Comparison of ENCODE assay signal across 7 cellular contexts in genomic region chr17:59311051-59311468, GRCh38. TPM values are rescaled to one million over a fixed set of nuclear protein-coding genes. Genes with fewer than 3 reads are reported as not detected.
DNase-seq lines count a peak whose midpoint lies in the region; ATAC-seq, FAIRE-seq and TF ChIP-seq lines count a peak whose summit lies in the region.

No MANE protein-coding gene starts in this region.

- H3K27ac Mint-ChIP-seq in activated B cell treated with CpG ODN at 0.5 μM for 24 hours, result no peak overlapping the region

- CTCF ChIA-PET in GM10248 (lab: Yijun Ruan, JAX) (interaction anchor here (0.6 to 10.0 kb wide), 36 partner anchors 9 to 738 kb away, joined by 3 to 207 read pairs (median 4); no protein-coding TSS in a partner anchor), activated B cell treated with CpG ODN at 0.5 μM for 24 hours (lab: Charles Lee) (interaction anchor here (0.6 to 12.0 kb wide), 14 partner anchors 9 to 600 kb away, joined by 3 to 160 read pairs (median 4); no protein-coding TSS in a partner anchor)

- no peaks in the 10 kb centered on the region for H3K4me1 Mint-ChIP-seq in activated B cell treated with CpG ODN at 0.5 μM for 24 hours

- H3K27me3 Mint-ChIP-seq in activated B cell treated with CpG ODN at 0.5 μM for 24 hours, result no peaks in the 10 kb centered on the region

- POLR2A ChIA-PET in GM10248 (lab: Yijun Ruan, JAX) (no interaction called here), activated B cell treated with CpG ODN at 0.5 μM for 24 hours (lab: Charles Lee) (interaction anchor here (0.6 to 1.2 kb wide), 5 partner anchors 12 to 514 kb away, joined by 3 to 6 read pairs (median 3); no protein-coding TSS in a partner anchor)

- peak; percentile 43 for ATAC-seq in HG03175 (IDR thresholded peaks at IDR 0.05; ENCODE audit: unreplicated experiment)
- ATAC-seq in activated B cell treated with CpG ODN at 0.5 μM for 24 hours (ENCODE audit: low read depth), result peak; percentile 99

- TF ChIP-seq CTCF in GM10248 (IDR thresholded peaks at IDR 0.05; ENCODE audit: control extremely low read depth, extremely low read depth, low read depth, missing control alignments) (peak; percentile 82), activated B cell treated with CpG ODN at 0.5 μM for 24 hours (IDR thresholded peaks at IDR 0.05) (peak; percentile 86)

- H3K9me3 Mint-ChIP-seq in activated B cell treated with CpG ODN at 0.5 μM for 24 hours, result no peaks in the 10 kb centered on the region

- FAIRE-seq in urothelium cell line (lab: Jason Lieb, UNC), result peak; percentile 97

- DNase-seq in GM10248 (ENCODE audit: extremely low spot score) (peak; percentile 76), NCI-H446 (lab: John Stamatoyannopoulos, UW) (peak; percentile 69 to 82), activated B cell treated with CpG ODN at 0.5 μM for 24 hours (no peak), epidermal melanocyte (ENCODE audit: insufficient read length, low spot score) (peak; percentile 53), middle frontal gyrus (ENCODE audit: extremely low spot score, low spot score) (peak; percentile 75), urothelium cell line (ENCODE audit: low spot score) (peak; percentile 82)

- no peak overlapping the region for H3K4me3 Mint-ChIP-seq in activated B cell treated with CpG ODN at 0.5 μM for 24 hours

- intact Hi-C loops in activated B cell treated with CpG ODN at 0.5 μM for 24 hours (cut with micrococcal nuclease), result loop anchor here (1.0 to 5.0 kb wide), 6 partner anchors 18 to 726 kb away; partner anchors contain the start of genes DHX40 and GDPD1

- no peaks in the 10 kb centered on the region for H3K36me3 Mint-ChIP-seq in activated B cell treated with CpG ODN at 0.5 μM for 24 hours (ENCODE audit: low read depth)

RNA-seq across cellular contexts. Expression of gene YPEL2, which starts 20.4 kb away (rescaled TPM):
- 18.3 and 19.5 TPM in 2 replicates for total RNA-seq in activated B cell treated with CpG ODN at 0.5 μM for 24 hours
